In the genomic region with DNA sequence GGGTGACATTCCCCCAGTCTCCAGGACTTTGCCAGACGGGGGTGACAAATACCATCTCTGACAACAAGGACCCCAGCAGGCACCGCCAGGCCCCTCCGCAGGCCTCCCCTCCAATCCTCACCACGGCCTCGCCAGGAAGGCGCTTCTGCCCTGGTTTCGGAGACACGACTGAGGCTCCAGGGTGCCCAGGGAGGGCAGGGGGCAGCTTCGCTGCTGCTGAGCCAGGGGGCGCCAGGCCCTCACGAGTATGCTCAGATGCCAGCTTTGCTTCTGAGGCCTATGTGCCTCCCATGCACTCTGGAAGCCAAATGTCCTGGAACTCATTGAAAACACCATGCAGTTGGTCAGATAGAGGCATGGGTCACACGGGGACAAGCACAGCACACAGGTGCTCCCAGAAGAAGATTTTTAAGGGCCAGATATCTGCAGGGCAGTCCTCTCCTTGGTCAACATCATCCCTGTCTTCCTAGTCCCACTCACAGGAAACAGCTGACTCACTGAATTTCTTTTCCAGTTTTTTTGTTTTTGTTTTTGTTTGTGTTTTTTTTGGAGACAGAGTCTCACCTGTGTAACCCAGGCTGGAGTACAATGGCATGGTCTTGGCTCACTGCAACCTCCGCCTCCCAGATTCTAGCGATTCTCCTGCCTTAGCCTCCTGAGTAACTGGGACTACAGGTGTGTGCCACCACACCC, we compare ENCODE assay signal across 2 cellular contexts.
TF ChIP-seq lines count a peak whose summit lies in the region.

No MANE protein-coding gene starts in this region.

TF ChIP-seq in GM23338, 12 proteins besides CTCF, POLR2A, EP300 and RAD21 (continues in another document):
- TF ChIP-seq, protein P1, sequence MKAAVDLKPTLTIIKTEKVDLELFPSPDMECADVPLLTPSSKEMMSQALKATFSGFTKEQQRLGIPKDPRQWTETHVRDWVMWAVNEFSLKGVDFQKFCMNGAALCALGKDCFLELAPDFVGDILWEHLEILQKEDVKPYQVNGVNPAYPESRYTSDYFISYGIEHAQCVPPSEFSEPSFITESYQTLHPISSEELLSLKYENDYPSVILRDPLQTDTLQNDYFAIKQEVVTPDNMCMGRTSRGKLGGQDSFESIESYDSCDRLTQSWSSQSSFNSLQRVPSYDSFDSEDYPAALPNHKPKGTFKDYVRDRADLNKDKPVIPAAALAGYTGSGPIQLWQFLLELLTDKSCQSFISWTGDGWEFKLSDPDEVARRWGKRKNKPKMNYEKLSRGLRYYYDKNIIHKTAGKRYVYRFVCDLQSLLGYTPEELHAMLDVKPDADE (IDR thresholded peaks at IDR 0.05) = no peak
- TF ChIP-seq NANOG (IDR thresholded peaks at IDR 0.05; ENCODE audit: borderline replicate concordance) = no peak
- TF ChIP-seq STAT1 (IDR thresholded peaks at IDR 0.05; ENCODE audit: unreplicated experiment) = no peak
- no peak for TF ChIP-seq POLR2AphosphoS5 (IDR thresholded peaks at IDR 0.05; ENCODE audit: low read depth)
- TF ChIP-seq EZH2phosphoT487 (IDR thresholded peaks at IDR 0.05; ENCODE audit: unreplicated experiment) = no peak
- no peak for TF ChIP-seq ZNF114 (CRISPR knock-in tag; IDR thresholded peaks at IDR 0.05)
- TF ChIP-seq, protein P2, sequence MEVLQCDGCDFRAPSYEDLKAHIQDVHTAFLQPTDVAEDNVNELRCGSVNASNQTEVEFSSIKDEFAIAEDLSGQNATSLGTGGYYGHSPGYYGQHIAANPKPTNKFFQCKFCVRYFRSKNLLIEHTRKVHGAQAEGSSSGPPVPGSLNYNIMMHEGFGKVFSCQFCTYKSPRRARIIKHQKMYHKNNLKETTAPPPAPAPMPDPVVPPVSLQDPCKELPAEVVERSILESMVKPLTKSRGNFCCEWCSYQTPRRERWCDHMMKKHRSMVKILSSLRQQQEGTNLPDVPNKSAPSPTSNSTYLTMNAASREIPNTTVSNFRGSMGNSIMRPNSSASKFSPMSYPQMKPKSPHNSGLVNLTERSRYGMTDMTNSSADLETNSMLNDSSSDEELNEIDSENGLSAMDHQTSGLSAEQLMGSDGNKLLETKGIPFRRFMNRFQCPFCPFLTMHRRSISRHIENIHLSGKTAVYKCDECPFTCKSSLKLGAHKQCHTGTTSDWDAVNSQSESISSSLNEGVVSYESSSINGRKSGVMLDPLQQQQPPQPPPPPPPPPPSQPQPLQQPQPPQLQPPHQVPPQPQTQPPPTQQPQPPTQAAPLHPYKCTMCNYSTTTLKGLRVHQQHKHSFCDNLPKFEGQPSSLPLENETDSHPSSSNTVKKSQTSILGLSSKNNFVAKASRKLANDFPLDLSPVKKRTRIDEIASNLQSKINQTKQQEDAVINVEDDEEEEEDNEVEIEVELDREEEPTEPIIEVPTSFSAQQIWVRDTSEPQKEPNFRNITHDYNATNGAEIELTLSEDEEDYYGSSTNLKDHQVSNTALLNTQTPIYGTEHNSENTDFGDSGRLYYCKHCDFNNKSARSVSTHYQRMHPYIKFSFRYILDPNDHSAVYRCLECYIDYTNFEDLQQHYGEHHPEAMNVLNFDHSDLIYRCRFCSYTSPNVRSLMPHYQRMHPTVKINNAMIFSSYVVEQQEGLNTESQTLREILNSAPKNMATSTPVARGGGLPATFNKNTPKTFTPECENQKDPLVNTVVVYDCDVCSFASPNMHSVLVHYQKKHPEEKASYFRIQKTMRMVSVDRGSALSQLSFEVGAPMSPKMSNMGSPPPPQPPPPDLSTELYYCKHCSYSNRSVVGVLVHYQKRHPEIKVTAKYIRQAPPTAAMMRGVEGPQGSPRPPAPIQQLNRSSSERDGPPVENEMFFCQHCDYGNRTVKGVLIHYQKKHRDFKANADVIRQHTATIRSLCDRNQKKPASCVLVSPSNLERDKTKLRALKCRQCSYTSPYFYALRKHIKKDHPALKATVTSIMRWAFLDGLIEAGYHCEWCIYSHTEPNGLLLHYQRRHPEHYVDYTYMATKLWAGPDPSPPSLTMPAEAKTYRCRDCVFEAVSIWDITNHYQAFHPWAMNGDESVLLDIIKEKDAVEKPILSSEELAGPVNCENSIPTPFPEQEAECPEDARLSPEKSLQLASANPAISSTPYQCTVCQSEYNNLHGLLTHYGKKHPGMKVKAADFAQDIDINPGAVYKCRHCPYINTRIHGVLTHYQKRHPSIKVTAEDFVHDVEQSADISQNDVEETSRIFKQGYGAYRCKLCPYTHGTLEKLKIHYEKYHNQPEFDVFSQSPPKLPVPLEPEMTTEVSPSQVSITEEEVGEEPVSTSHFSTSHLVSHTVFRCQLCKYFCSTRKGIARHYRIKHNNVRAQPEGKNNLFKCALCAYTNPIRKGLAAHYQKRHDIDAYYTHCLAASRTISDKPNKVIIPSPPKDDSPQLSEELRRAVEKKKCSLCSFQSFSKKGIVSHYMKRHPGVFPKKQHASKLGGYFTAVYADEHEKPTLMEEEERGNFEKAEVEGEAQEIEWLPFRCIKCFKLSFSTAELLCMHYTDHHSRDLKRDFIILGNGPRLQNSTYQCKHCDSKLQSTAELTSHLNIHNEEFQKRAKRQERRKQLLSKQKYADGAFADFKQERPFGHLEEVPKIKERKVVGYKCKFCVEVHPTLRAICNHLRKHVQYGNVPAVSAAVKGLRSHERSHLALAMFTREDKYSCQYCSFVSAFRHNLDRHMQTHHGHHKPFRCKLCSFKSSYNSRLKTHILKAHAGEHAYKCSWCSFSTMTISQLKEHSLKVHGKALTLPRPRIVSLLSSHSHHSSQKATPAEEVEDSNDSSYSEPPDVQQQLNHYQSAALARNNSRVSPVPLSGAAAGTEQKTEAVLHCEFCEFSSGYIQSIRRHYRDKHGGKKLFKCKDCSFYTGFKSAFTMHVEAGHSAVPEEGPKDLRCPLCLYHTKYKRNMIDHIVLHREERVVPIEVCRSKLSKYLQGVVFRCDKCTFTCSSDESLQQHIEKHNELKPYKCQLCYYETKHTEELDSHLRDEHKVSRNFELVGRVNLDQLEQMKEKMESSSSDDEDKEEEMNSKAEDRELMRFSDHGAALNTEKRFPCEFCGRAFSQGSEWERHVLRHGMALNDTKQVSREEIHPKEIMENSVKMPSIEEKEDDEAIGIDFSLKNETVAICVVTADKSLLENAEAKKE (CRISPR knock-in tag; IDR thresholded peaks at IDR 0.05) = no peak
- no peak for TF ChIP-seq JUNB (IDR thresholded peaks at IDR 0.05; ENCODE audit: unreplicated experiment)
- TF ChIP-seq ZNF331 (CRISPR knock-in tag; IDR thresholded peaks at IDR 0.05; ENCODE audit: low read depth) = no peak
- TF ChIP-seq CREB1 (CRISPR knock-in tag; IDR thresholded peaks at IDR 0.05; ENCODE audit: low read depth) = no peak
- no peak for TF ChIP-seq EZH2 (IDR thresholded peaks at IDR 0.05; ENCODE audit: low read depth, unreplicated experiment)

TF ChIP-seq in HepG2, 621 proteins besides CTCF, POLR2A, EP300 and RAD21:
- TF ChIP-seq ZNF230 (CRISPR knock-in tag; IDR thresholded peaks at IDR 0.05) (no peak), SMC3 (IDR thresholded peaks at IDR 0.05; ENCODE audit: low read length) (peak; percentile 31; the same call in 1 of the 2 replicates), ZNF768 (CRISPR knock-in tag; IDR thresholded peaks at IDR 0.05) (peak; percentile 27; the same call in 1 of the 2 replicates), ZFX (CRISPR knock-in tag; IDR thresholded peaks at IDR 0.05; ENCODE audit: low read depth) (peak; percentile 52; the same call in 1 of the 2 replicates), STAG1 (CRISPR knock-in tag; IDR thresholded peaks at IDR 0.05) (peak; percentile 80), HNRNPL (IDR thresholded peaks at IDR 0.05; ENCODE audit: low read depth, low read length) (0 out of 2 replicates have a peak, but pooled peaks have one; percentile 49), MAFK (conservative IDR thresholded peaks at IDR 0.05 in 1 of 2, IDR thresholded peaks at IDR 0.05 in 1 of 2; ENCODE audit: low read length in 2 of 2) (peak; percentile 10 to 16; a peak in 1 of 4 replicates)
- TF ChIP-seq, protein P3, sequence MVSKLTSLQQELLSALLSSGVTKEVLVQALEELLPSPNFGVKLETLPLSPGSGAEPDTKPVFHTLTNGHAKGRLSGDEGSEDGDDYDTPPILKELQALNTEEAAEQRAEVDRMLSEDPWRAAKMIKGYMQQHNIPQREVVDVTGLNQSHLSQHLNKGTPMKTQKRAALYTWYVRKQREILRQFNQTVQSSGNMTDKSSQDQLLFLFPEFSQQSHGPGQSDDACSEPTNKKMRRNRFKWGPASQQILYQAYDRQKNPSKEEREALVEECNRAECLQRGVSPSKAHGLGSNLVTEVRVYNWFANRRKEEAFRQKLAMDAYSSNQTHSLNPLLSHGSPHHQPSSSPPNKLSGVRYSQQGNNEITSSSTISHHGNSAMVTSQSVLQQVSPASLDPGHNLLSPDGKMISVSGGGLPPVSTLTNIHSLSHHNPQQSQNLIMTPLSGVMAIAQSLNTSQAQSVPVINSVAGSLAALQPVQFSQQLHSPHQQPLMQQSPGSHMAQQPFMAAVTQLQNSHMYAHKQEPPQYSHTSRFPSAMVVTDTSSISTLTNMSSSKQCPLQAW (CRISPR knock-in tag; IDR thresholded peaks at IDR 0.05) = 0 out of 2 replicates have a peak, but pooled peaks have one; percentile 23
- TF ChIP-seq, protein P4, sequence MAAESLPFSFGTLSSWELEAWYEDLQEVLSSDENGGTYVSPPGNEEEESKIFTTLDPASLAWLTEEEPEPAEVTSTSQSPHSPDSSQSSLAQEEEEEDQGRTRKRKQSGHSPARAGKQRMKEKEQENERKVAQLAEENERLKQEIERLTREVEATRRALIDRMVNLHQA (CRISPR knock-in tag; IDR thresholded peaks at IDR 0.05) = no peak
